In genomic region chr10:131869344-131869743, GRCh38 we compare ENCODE assay signal across 1 cellular context.
A peak's percentile ranks its signal among the peaks of the same experiment; 100 is the strongest.
TF ChIP-seq lines count a peak whose summit lies in the region.

No MANE protein-coding gene starts in this region.

TF ChIP-seq in HepG2, 621 proteins besides CTCF, POLR2A, EP300 and RAD21:
- TF ChIP-seq ZNF235 (CRISPR knock-in tag; IDR thresholded peaks at IDR 0.05; ENCODE audit: borderline replicate concordance) (no peak), CEBPB (IDR thresholded peaks at IDR 0.05; ENCODE audit: borderline replicate concordance, low read depth, low read length) (peak; percentile 72)
